Comparison of ENCODE assay signal across 19 cellular contexts in the genomic region with DNA sequence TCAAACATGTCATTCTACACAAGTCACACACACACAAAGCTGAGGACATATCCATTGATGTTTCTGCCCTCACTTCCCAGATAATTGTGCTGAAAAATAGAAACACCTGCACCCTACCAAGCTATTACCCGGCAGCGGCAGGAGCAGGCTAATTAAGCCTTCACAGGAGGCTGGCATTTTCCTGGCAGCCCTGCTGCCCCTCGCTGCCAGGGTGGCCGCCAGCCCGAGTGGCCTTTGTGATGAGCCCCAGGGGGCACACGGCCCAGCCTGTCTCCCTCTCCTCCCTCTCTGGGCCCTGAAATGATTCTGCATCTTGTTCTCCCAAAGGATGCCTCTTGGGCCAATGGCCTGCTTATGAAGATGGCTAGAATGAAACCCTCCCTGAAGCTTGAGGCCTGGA.
A peak's percentile ranks its signal among the peaks of the same experiment; 100 is the strongest.
DNase-seq lines count a peak whose midpoint lies in the region; ATAC-seq, FAIRE-seq and TF ChIP-seq lines count a peak whose summit lies in the region.
"Had no signal": no experiment of that assay in that cellular context is flagged by ENCODE, and none has a peak within 500 bp of the region (broad histone marks: within the 10 kb centered on the region; RNA-seq: fewer than 3 reads in every experiment).

No MANE protein-coding gene starts in this region.

- H2AFZ ChIP-seq in HepG2 (ENCODE audit: low read length), result no peak overlapping the region

- in situ Hi-C loops in HepG2 (cut with HindIII; ENCODE audit: extremely low pct_ligation_motif_present, low pct_unique_long_range_greater_than_20kb), result no loop called here

- H3K4me2 ChIP-seq in HepG2 (ENCODE audit: low read depth, low read length), result no peak overlapping the region
- H3K4me2 ChIP-seq: smooth muscle cell had no signal

- H3K27me3 ChIP-seq in liver (ENCODE audit: control insufficient read depth in 4 of 4, insufficient read depth in 4 of 4, low read length in 3 of 4) (no peaks in the 10 kb centered on the region), HepG2 (ENCODE audit: control insufficient read depth in 1 of 2, insufficient read depth in 2 of 2, low read length in 2 of 2) (peaks cover 0 to 33% of the 10 kb centered on the region in 2 experiments; a peak in 3 of 5 replicates), gastroesophageal sphincter (no peaks in the 10 kb centered on the region), thyroid gland (no peaks in the 10 kb centered on the region), tibial nerve (no peaks in the 10 kb centered on the region)
- H3K27me3 ChIP-seq: ascending aorta, esophagus squamous epithelium had no signal

- POLR2A ChIA-PET in HepG2 (lab: Yijun Ruan, JAX), result interaction anchor here (0.7 kb wide), 1 partner anchor 27 kb away, joined by 3 read pairs; no protein-coding TSS in a partner anchor
- POLR2A ChIA-PET in MCF 10A (lab: Yijun Ruan, JAX), result no interaction called here

- TF ChIP-seq EP300 in HepG2 (IDR thresholded peaks at IDR 0.05; ENCODE audit: low read depth in 2 of 2, low read length in 2 of 2) (no peak), HepG2 (CRISPR knock-in tag; IDR thresholded peaks at IDR 0.05; ENCODE audit: borderline replicate concordance) (no peak), gastroesophageal sphincter (IDR thresholded peaks at IDR 0.05) (no peak), tibial nerve (IDR thresholded peaks at IDR 0.05) (no peak)

- intact Hi-C loops in HepG2 (cut with micrococcal nuclease; ENCODE audit: unreplicated experiment), result no loop called here
- intact Hi-C loops in thyroid gland (cut with DNase I), result no loop called here
- intact Hi-C loops in MCF 10A (cut with micrococcal nuclease), result no loop called here

- H3K4me1 ChIP-seq in liver (ENCODE audit: control insufficient read depth in 4 of 4, insufficient read depth in 4 of 4, low read length in 3 of 4) (no peaks in the 10 kb centered on the region), HepG2 (ENCODE audit: insufficient read depth, low read length) (no peaks in the 10 kb centered on the region), gastroesophageal sphincter (peaks cover 0 to 30% (median 11%) of the 10 kb centered on the region in 3 donors), thyroid gland (peaks cover 5 to 8% of the 10 kb centered on the region in 2 donors), tibial nerve (peaks cover 0 to 20% (median 8%) of the 10 kb centered on the region in 4 donors)

- H3K79me2 ChIP-seq in HepG2 (ENCODE audit: insufficient read depth, low read length), result no peaks in the 10 kb centered on the region

- peaks cover 6% of the 10 kb centered on the region for H3K36me3 Mint-ChIP-seq in MCF 10A (ENCODE audit: insufficient read depth, unreplicated experiment)

- no peak overlapping the region for H3K27ac Mint-ChIP-seq in MCF 10A (ENCODE audit: low read depth, unreplicated experiment)
- H3K27ac Mint-ChIP-seq: dendritic cell treated with granulocyte-macrophage colony-stimulating factor and Interleukin-4, amounts not matched to agents 40 ng/mL and 50 ng/mL, for 4 days had no signal

- no peaks in the 10 kb centered on the region for H3K36me3 ChIP-seq in liver (ENCODE audit: control insufficient read depth in 4 of 4, insufficient read depth in 3 of 4, low read depth in 1 of 4, low read length in 3 of 4)
- no peaks in the 10 kb centered on the region for H3K36me3 ChIP-seq in HepG2 (replicated peaks in 1 of 2; ENCODE audit: control insufficient read depth in 1 of 2, insufficient read depth in 2 of 2, low read length in 2 of 2)
- no peaks in the 10 kb centered on the region for H3K36me3 ChIP-seq in gastroesophageal sphincter
- H3K36me3 ChIP-seq in thyroid gland, result no peaks in the 10 kb centered on the region
- no peaks in the 10 kb centered on the region for H3K36me3 ChIP-seq in tibial nerve
- H3K36me3 ChIP-seq: ascending aorta, esophagus squamous epithelium had no signal

- H4K20me1 ChIP-seq in HepG2 (ENCODE audit: insufficient read depth, low read length), result no peaks in the 10 kb centered on the region

- TF ChIP-seq RAD21 in liver (IDR thresholded peaks at IDR 0.05) (no peak), HepG2 (CRISPR knock-in tag; IDR thresholded peaks at IDR 0.05) (no peak)

- H3K9ac ChIP-seq in liver (ENCODE audit: low read depth in 1 of 2, low read length in 2 of 2) (peak overlapping the region in 1 of 2 donors; percentile 3), HepG2 (ENCODE audit: insufficient read depth, low read depth, low read length) (no peak overlapping the region)

- H3K9me3 Mint-ChIP-seq in MCF 10A (ENCODE audit: unreplicated experiment), result no peaks in the 10 kb centered on the region
- H3K9me3 Mint-ChIP-seq: dendritic cell treated with granulocyte-macrophage colony-stimulating factor and Interleukin-4, amounts not matched to agents 40 ng/mL and 50 ng/mL, for 4 days; stimulated activated naive CD8-positive, alpha-beta T cell treated with anti-CD3 and anti-CD28 coated beads, Interleukin-15, Interleukin-2, amounts not matched to agents 100 ng/mL and 50 ng/mL, for 24 hours had no signal

- ATAC-seq in HepG2 (no peak), gastroesophageal sphincter (no peak), GM19463 (IDR thresholded peaks at IDR 0.05; ENCODE audit: unreplicated experiment) (no peak)

- CTCF ChIA-PET in HepG2 (lab: Yijun Ruan, JAX; ENCODE audit: low intra/inter-chr PET ratio, low total read pairs), result no interaction called here
- CTCF ChIA-PET in MCF 10A (lab: Yijun Ruan, JAX), result no interaction called here

- H3K4me3 ChIP-seq in liver (ENCODE audit: low read depth in 1 of 3, low read length in 3 of 3), result no peak overlapping the region
- H3K4me3 ChIP-seq in HepG2 (replicated peaks in 1 of 3; ENCODE audit: insufficient read depth in 1 of 3, low read depth in 2 of 3, low read length in 3 of 3), result no peak overlapping the region
- no peak overlapping the region for H3K4me3 ChIP-seq in gastroesophageal sphincter
- no peak overlapping the region for H3K4me3 ChIP-seq in thyroid gland (replicated peaks in 1 of 3)
- H3K4me3 ChIP-seq in tibial nerve, result no peak overlapping the region
- H3K4me3 ChIP-seq: ascending aorta, esophagus squamous epithelium, mucosa of descending colon, smooth muscle cell had no signal

- 87% methylated on average over 6 of the region's 6 CpGs for WGBS in liver
- WGBS in HepG2 (ENCODE audit: low lambda C conversion rate), result 27% methylated on average over 5 of the region's 6 CpGs
- WGBS in gastroesophageal sphincter (ENCODE audit: low coverage in 1 of 2), 2 donors, result no CpG with 5 or more reads among the region's 6 CpGs
- 94 to 95% methylated on average over 4 to 6 of the region's 6 CpGs for WGBS in thyroid gland, 2 donors
- 61 to 75% methylated on average over 6 of the region's 6 CpGs for WGBS in tibial nerve, 2 donors

- DNase-seq in HepG2 (ENCODE audit: low spot score), result no peak
- peak; percentile 24 for DNase-seq in NCI-H2227 treated with DMSO at 0.1 percent for 48 hours (lab: John Stamatoyannopoulos, UW)
- DNase-seq in thyroid gland, result no peak
- no peak for DNase-seq in tibial nerve (ENCODE audit: low spot score in 2 of 2)
- no peak for DNase-seq in MCF 10A (ENCODE audit: unreplicated experiment)
- DNase-seq: activated CD4-positive, CD25-positive, alpha-beta regulatory T cell; esophagus squamous epithelium; GF-D8; HCEC 1CT; islet precursor cell had no signal

- no peak for FAIRE-seq in HepG2 (lab: Jason Lieb, UNC)
- FAIRE-seq: urothelium cell line had no signal

- H3K4me1 Mint-ChIP-seq in MCF 10A (ENCODE audit: insufficient read depth, unreplicated experiment), result no peaks in the 10 kb centered on the region

- TF ChIP-seq CTCF in liver (IDR thresholded peaks at IDR 0.05; ENCODE audit: low read depth, low read length, missing input control) (no peak), HepG2 (CRISPR knock-in tag; IDR thresholded peaks at IDR 0.05) (no peak), gastroesophageal sphincter (IDR thresholded peaks at IDR 0.05) (no peak), thyroid gland (IDR thresholded peaks at IDR 0.05) (no peak), tibial nerve (IDR thresholded peaks at IDR 0.05) (no peak), MCF 10A (IDR thresholded peaks at IDR 0.05; ENCODE audit: unreplicated experiment) (no peak)

- H3K27ac ChIP-seq in liver (ENCODE audit: low read depth in 1 of 2, low read length in 2 of 2), result peak overlapping the region; percentile 32 to 52
- no peak overlapping the region for H3K27ac ChIP-seq in HepG2 (ENCODE audit: extremely low read length, insufficient read depth, low read length)
- peak overlapping the region in 3 of 4 donors; percentile 24 to 32 (median 29) for H3K27ac ChIP-seq in gastroesophageal sphincter
- H3K27ac ChIP-seq in thyroid gland, result peak overlapping the region in 2 of 3 donors; percentile 16 to 44
- peak overlapping the region in 1 of 4 donors; percentile 19 for H3K27ac ChIP-seq in tibial nerve

- H3K4me3 Mint-ChIP-seq in MCF 10A (ENCODE audit: unreplicated experiment), result no peak overlapping the region
- H3K4me3 Mint-ChIP-seq: dendritic cell treated with granulocyte-macrophage colony-stimulating factor and Interleukin-4, amounts not matched to agents 40 ng/mL and 50 ng/mL, for 4 days; stimulated activated naive CD8-positive, alpha-beta T cell treated with anti-CD3 and anti-CD28 coated beads, Interleukin-15, Interleukin-2, amounts not matched to agents 100 ng/mL and 50 ng/mL, for 24 hours had no signal

- H3K9me3 ChIP-seq in liver (ENCODE audit: control insufficient read depth in 4 of 4, low read length in 3 of 4) (no peaks in the 10 kb centered on the region), HepG2 (ENCODE audit: low read length) (no peaks in the 10 kb centered on the region), gastroesophageal sphincter (no peaks in the 10 kb centered on the region), thyroid gland (no peaks in the 10 kb centered on the region), tibial nerve (no peaks in the 10 kb centered on the region)
- H3K9me3 ChIP-seq: ascending aorta, esophagus squamous epithelium, mucosa of descending colon had no signal

- TF ChIP-seq POLR2A in HepG2 (IDR thresholded peaks at IDR 0.05; ENCODE audit: insufficient read depth in 1 of 2, low read depth in 2 of 2, low read length in 2 of 2) (no peak), gastroesophageal sphincter (IDR thresholded peaks at IDR 0.05) (no peak), thyroid gland (IDR thresholded peaks at IDR 0.05) (no peak), tibial nerve (IDR thresholded peaks at IDR 0.05) (no peak)

- no peaks in the 10 kb centered on the region for H3K27me3 Mint-ChIP-seq in MCF 10A (ENCODE audit: insufficient read depth, unreplicated experiment)
- H3K27me3 Mint-ChIP-seq: stimulated activated naive CD8-positive, alpha-beta T cell treated with anti-CD3 and anti-CD28 coated beads, Interleukin-15, Interleukin-2, amounts not matched to agents 100 ng/mL and 50 ng/mL, for 24 hours had no signal

- BruUV-seq in HepG2 (replicated peaks; lab: Mats Ljungman, UMichigan), result no TSS peak
- no TSS peak for BruUV-seq in MCF 10A (replicated peaks; lab: Mats Ljungman, UMichigan)

TF ChIP-seq in liver, 16 proteins besides CTCF, POLR2A, EP300 and RAD21 (continues in another document):
- no peak for TF ChIP-seq FOXA2 (IDR thresholded peaks at IDR 0.05)

TF ChIP-seq in HepG2, 621 proteins besides CTCF, POLR2A, EP300 and RAD21 (continues in another document):
- TF ChIP-seq TOE1 (CRISPR knock-in tag; IDR thresholded peaks at IDR 0.05) (no peak), SMC3 (IDR thresholded peaks at IDR 0.05; ENCODE audit: low read length) (no peak), FOXA3 (CRISPR knock-in tag; IDR thresholded peaks at IDR 0.05) (no peak)
